23 cellular contexts compared by ENCODE assay signal in genomic region chr11:18575361-18575760, GRCh38. TPM values are rescaled to one million over a fixed set of nuclear protein-coding genes. Genes with fewer than 3 reads are reported as not detected.
DNase-seq lines count a peak whose midpoint lies in the region; ATAC-seq and TF ChIP-seq lines count a peak whose summit lies in the region.
"Had no signal": no experiment of that assay in that cellular context is flagged by ENCODE, and none has a peak within 500 bp of the region (broad histone marks: within the 10 kb centered on the region; RNA-seq: fewer than 3 reads in every experiment).

No MANE protein-coding gene starts in this region.

- no peaks in the 10 kb centered on the region for H3K9me3 Mint-ChIP-seq in stimulated activated effector memory CD8-positive, alpha-beta T cell treated with anti-CD3 and anti-CD28 coated beads, Interleukin-12 subunit alpha, Interleukin-12 subunit beta, amount 100 ng/mL, for 72 hours
- H3K9me3 Mint-ChIP-seq: CD4-positive, CD25-positive, alpha-beta regulatory T cell; H9; HFFc6 had no signal

- DNase-seq in LNCaP clone FGC (ENCODE audit: low read depth) (peak; percentile 64), T-helper 17 cell (no peak), dermis microvascular lymphatic vessel endothelial cell (ENCODE audit: low read depth in 2 of 2) (peak; percentile 38 to 80), NCI-H1092 (lab: John Stamatoyannopoulos, UW) (no peak), NOMO-1 (lab: John Stamatoyannopoulos, UW; ENCODE audit: unreplicated experiment in 2 of 2) (no peak)
- no peak for DNase-seq in stimulated activated effector memory CD8-positive, alpha-beta T cell treated with anti-CD3 and anti-CD28 coated beads, Interleukin-12 subunit alpha, Interleukin-12 subunit beta, amount 100 ng/mL, for 72 hours (ENCODE audit: low spot score in 2 of 2)
- no peak for DNase-seq in activated naive CD4-positive, alpha-beta T cell treated with Interleukin-2 at 50 U/mL for 16 hours
- DNase-seq: COR-L47, DND-41, GM23248, H9, HFFc6, KBM-7, NCI-H1092 treated with DMSO at 0.1 percent for 48 hours, NCI-H146, NCI-H2029, NCI-H226, NCI-H510A treated with DMSO at 0.1 percent for 48 hours, NCI-H748 treated with DMSO at 0.1 percent for 48 hours, SIG-M5 had no signal

- H3K4me3 ChIP-seq in LNCaP clone FGC (ENCODE audit: low read depth, low read length) = no peak overlapping the region
- H3K4me3 ChIP-seq: GM23248 had no signal

- no peak overlapping the region for H3K4me3 Mint-ChIP-seq in T-helper 17 cell
- no peak overlapping the region for H3K4me3 Mint-ChIP-seq in stimulated activated effector memory CD8-positive, alpha-beta T cell treated with anti-CD3 and anti-CD28 coated beads, Interleukin-12 subunit alpha, Interleukin-12 subunit beta, amount 100 ng/mL, for 72 hours
- H3K4me3 Mint-ChIP-seq: H9, HFFc6 had no signal

- no peaks in the 10 kb centered on the region for H3K27me3 Mint-ChIP-seq in T-helper 17 cell
- H3K27me3 Mint-ChIP-seq: CD4-positive, CD25-positive, alpha-beta regulatory T cell had no signal

- no peak for TF ChIP-seq CTCF in LNCaP clone FGC (IDR thresholded peaks at IDR 0.05; ENCODE audit: control insufficient read depth, extremely low read depth, insufficient read depth)

- H3K36me3 Mint-ChIP-seq in T-helper 17 cell (ENCODE audit: low read depth) = peaks cover 8% of the 10 kb centered on the region
- peaks cover 83% of the 10 kb centered on the region for H3K36me3 Mint-ChIP-seq in stimulated activated effector memory CD8-positive, alpha-beta T cell treated with anti-CD3 and anti-CD28 coated beads, Interleukin-12 subunit alpha, Interleukin-12 subunit beta, amount 100 ng/mL, for 72 hours

- H3K27ac Mint-ChIP-seq in T-helper 17 cell = peak overlapping the region; percentile 68
- H3K27ac Mint-ChIP-seq in stimulated activated effector memory CD8-positive, alpha-beta T cell treated with anti-CD3 and anti-CD28 coated beads, Interleukin-12 subunit alpha, Interleukin-12 subunit beta, amount 100 ng/mL, for 72 hours = peak overlapping the region; percentile 50
- H3K27ac Mint-ChIP-seq: H9, HFFc6 had no signal

- no peak for ATAC-seq in T-helper 17 cell
- ATAC-seq in stimulated activated effector memory CD8-positive, alpha-beta T cell treated with anti-CD3 and anti-CD28 coated beads, Interleukin-12 subunit alpha, Interleukin-12 subunit beta, amount 100 ng/mL, for 72 hours = no peak
- ATAC-seq: Panc1, SK-N-SH treated with all-trans-retinoic acid at 6 μM for 48 hours had no signal

- peaks cover 13% of the 10 kb centered on the region for H3K4me1 Mint-ChIP-seq in T-helper 17 cell
- H3K4me1 Mint-ChIP-seq in stimulated activated effector memory CD8-positive, alpha-beta T cell treated with anti-CD3 and anti-CD28 coated beads, Interleukin-12 subunit alpha, Interleukin-12 subunit beta, amount 100 ng/mL, for 72 hours = peaks cover 25% of the 10 kb centered on the region

- H3K9me3 ChIP-seq in T-helper 17 cell (ENCODE audit: control insufficient read depth, low read length, poor library complexity, severe bottlenecking) = no peaks in the 10 kb centered on the region

RNA-seq across cellular contexts. Expression of gene UEVLD, which starts 13.2 kb away (rescaled TPM):
- total RNA-seq in T-helper 17 cell (10 to 100 TPM in 1 of 2 donors, 1 to 10 TPM in 1; 8.0 to 12.6 TPM), dermis microvascular lymphatic vessel endothelial cell (18.2 and 20.0 TPM in 2 replicates)

RNA-seq across cellular contexts. Expression of gene MISFA, which starts 24.2 kb away (rescaled TPM):
- 1 to 10 TPM in 1 of 2 donors, under 1 TPM in 1; 0.99 to 1.9 TPM for total RNA-seq in T-helper 17 cell
- 0.13 and 1.0 TPM in 2 replicates for total RNA-seq in dermis microvascular lymphatic vessel endothelial cell
- total RNA-seq: GM23248 had no signal

RNA-seq across cellular contexts. Expression of gene TSG101, which starts 48.6 kb away (rescaled TPM):
- total RNA-seq in T-helper 17 cell (10 to 100 TPM; 15.8 to 15.9 TPM), dermis microvascular lymphatic vessel endothelial cell (43.9 and 51.5 TPM in 2 replicates)

RNA-seq across cellular contexts. Expression of gene SPTY2D1, which starts 58.8 kb away (rescaled TPM):
- total RNA-seq in T-helper 17 cell (10 to 100 TPM; 55.0 to 70.6 TPM), dermis microvascular lymphatic vessel endothelial cell (8.3 and 9.7 TPM in 2 replicates)

Comparison
In these comparisons a context has a peak if more than half of its experiments do, and no peak if none do; other contexts are left out.
1. DNase-seq: peak in LNCaP clone FGC (single experiment) and dermis microvascular lymphatic vessel endothelial cell (2 of 2); none in T-helper 17 cell (0 of 3), stimulated activated effector memory CD8-positive, alpha-beta T cell treated with anti-CD3 and anti-CD28 coated beads, Interleukin-12 subunit alpha, Interleukin-12 subunit beta, amount 100 ng/mL, for 72 hours (0 of 2), NCI-H1092 (single experiment), activated naive CD4-positive, alpha-beta T cell treated with Interleukin-2 at 50 U/mL for 16 hours (single experiment) and NOMO-1 (0 of 2).